Comparison of ENCODE assay signal across 1 cellular context in the genomic region with DNA sequence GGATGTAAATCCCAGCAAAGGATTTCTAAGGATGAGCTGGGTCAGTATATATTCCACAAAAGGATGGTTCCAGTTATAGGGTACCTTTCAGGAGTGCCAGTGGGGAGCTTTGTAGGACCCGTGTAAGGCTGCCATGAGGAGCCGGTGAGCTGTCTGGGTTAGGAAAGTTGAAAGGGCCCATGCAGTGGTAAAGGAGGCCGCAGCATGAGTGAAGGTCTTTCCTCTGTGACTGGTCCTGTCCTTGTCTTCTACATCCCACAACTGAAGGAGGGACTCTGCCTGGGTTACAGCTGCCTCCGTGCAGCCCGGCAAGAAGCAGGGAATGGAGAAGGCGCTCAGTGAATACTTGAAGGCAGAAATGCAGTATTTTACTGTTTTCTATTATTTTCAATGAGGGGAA.
TF ChIP-seq lines count a peak whose summit lies in the region.

No MANE protein-coding gene starts in this region.

TF ChIP-seq in K562, 482 proteins besides CTCF, POLR2A, EP300 and RAD21 (continued from another document):
- TF ChIP-seq CBX8 (IDR thresholded peaks at IDR 0.05; ENCODE audit: borderline replicate concordance, extremely low read depth, low read depth, low read length, poor library complexity, severe bottlenecking): no peak
- no peak for TF ChIP-seq HNRNPL (IDR thresholded peaks at IDR 0.05; ENCODE audit: low read depth, low read length)
- TF ChIP-seq, protein P1, sequence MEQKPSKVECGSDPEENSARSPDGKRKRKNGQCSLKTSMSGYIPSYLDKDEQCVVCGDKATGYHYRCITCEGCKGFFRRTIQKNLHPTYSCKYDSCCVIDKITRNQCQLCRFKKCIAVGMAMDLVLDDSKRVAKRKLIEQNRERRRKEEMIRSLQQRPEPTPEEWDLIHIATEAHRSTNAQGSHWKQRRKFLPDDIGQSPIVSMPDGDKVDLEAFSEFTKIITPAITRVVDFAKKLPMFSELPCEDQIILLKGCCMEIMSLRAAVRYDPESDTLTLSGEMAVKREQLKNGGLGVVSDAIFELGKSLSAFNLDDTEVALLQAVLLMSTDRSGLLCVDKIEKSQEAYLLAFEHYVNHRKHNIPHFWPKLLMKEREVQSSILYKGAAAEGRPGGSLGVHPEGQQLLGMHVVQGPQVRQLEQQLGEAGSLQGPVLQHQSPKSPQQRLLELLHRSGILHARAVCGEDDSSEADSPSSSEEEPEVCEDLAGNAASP (IDR thresholded peaks at IDR 0.05): no peak
- TF ChIP-seq ZNF282 (CRISPR knock-in tag; IDR thresholded peaks at IDR 0.05): no peak
